In the genomic region with DNA sequence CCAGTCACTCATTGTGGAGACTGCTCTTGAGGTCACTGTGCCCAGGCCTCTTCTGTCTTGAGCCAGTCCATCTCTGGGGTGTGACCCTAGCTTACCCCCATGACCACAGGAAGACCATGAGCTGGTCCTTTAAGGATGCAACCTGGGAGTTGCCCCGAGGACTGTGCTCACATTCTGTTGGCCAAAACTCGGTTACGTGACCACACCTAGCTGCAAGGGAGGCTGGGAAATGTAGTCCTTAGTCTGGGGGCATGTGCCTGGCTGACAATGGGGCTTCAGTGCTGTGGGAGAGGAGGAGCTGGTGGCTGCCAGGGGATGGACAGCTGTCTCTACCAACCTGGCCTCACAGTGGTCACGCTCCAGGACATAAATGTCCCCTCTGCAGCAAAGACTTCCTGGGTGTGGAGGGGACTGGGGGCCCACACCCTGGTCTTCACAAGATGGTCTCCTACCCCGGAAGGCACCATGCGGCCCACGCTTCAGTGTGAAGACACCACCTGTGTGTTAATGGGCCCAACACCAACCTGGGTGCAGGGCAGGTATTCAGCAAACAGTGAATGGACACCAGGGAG, we compare ENCODE assay signal across 15 cellular contexts. TPM values are rescaled to one million over a fixed set of nuclear protein-coding genes. Genes with fewer than 3 reads are reported as not detected.
DNase-seq lines count a peak whose midpoint lies in the region; ATAC-seq and TF ChIP-seq lines count a peak whose summit lies in the region.
"Had no signal": no experiment of that assay in that cellular context is flagged by ENCODE, and none has a peak within 500 bp of the region (broad histone marks: within the 10 kb centered on the region; RNA-seq: fewer than 3 reads in every experiment).

No MANE protein-coding gene starts in this region.

- H3K4me2 ChIP-seq in GM23248 (ENCODE audit: unreplicated experiment), result no peak overlapping the region

- intact Hi-C loops in tibial artery (cut with DNase I; ENCODE audit: low total_unique reads) (no loop called here), dorsolateral prefrontal cortex (cut with DNase I) (no loop called here)

- 60 to 72% methylated on average over 7 of the region's 7 CpGs for WGBS in GM23248 (ENCODE audit: low coverage in 1 of 2, low lambda C conversion rate in 2 of 2, missing lambda C conversion rate in 2 of 2), 2 experiments

- in situ Hi-C loops in GM23248 (cut with MboI), result no loop called here

- no peak for TF ChIP-seq CTCF in fibroblast of villous mesenchyme (IDR thresholded peaks at IDR 0.05; ENCODE audit: insufficient read depth, low read depth, low read length)
- no peak for TF ChIP-seq CTCF in tibial artery (IDR thresholded peaks at IDR 0.05)
- no peak for TF ChIP-seq CTCF in dorsolateral prefrontal cortex (IDR thresholded peaks at IDR 0.05 in 54 of 56, conservative IDR thresholded peaks at IDR 0.05 in 2 of 56; ENCODE audit: low read depth in 1 of 56, partially characterized antibody in 56 of 56)

- no peaks in the 10 kb centered on the region for H3F3A ChIP-seq in GM23248 (ENCODE audit: insufficient read depth)

- no peak overlapping the region for H3K9ac ChIP-seq in GM23248

- no peaks in the 10 kb centered on the region for H3K79me2 ChIP-seq in GM23248 (ENCODE audit: insufficient read depth)

- no peaks in the 10 kb centered on the region for H3K9me2 ChIP-seq in GM23248 (ENCODE audit: insufficient read depth)

- H3K36me3 ChIP-seq in GM23248 (ENCODE audit: low read depth) (no peaks in the 10 kb centered on the region), tibial artery (no peaks in the 10 kb centered on the region)
- H3K36me3 ChIP-seq: ovary, SJSA1, upper lobe of left lung had no signal

- H3K4me3 ChIP-seq in GM23248 (no peak overlapping the region), fibroblast of villous mesenchyme (ENCODE audit: low read depth, low read length) (no peak overlapping the region), tibial artery (no peak overlapping the region), dorsolateral prefrontal cortex (no peak overlapping the region)
- H3K4me3 ChIP-seq: ovary, SJSA1, upper lobe of left lung had no signal

- peak; percentile 45 for DNase-seq in DMS 273 (lab: John Stamatoyannopoulos, UW; ENCODE audit: unreplicated experiment)
- DNase-seq in GM23248, result peak; percentile 29
- peak; percentile 43 for DNase-seq in RPMI7951 (ENCODE audit: low read depth)
- peak; percentile 5 for DNase-seq in fibroblast of villous mesenchyme (ENCODE audit: low read depth)
- DNase-seq in tibial artery, result no peak
- no peak for DNase-seq in cerebellum (ENCODE audit: low spot score)
- no peak for DNase-seq in dorsolateral prefrontal cortex
- DNase-seq: COR-L47; NCI-H1436; ovary; stimulated activated CD4-positive, alpha-beta T cell treated with anti-CD3 and anti-CD28 coated beads, Interleukin-4, amount 100 ng/mL, for 1 hour; upper lobe of left lung had no signal

- H3K27ac ChIP-seq in GM23248 (no peak overlapping the region), tibial artery (no peak overlapping the region), dorsolateral prefrontal cortex (no peak overlapping the region)
- H3K27ac ChIP-seq: ovary, SJSA1, upper lobe of left lung had no signal

- ATAC-seq in HG03135 (IDR thresholded peaks at IDR 0.05; ENCODE audit: unreplicated experiment), result no peak

- no peaks in the 10 kb centered on the region for H3K4me1 ChIP-seq in GM23248 (ENCODE audit: insufficient read depth)
- H3K4me1 ChIP-seq in tibial artery, result no peaks in the 10 kb centered on the region
- H3K4me1 ChIP-seq: SJSA1, upper lobe of left lung had no signal

- no peaks in the 10 kb centered on the region for H4K20me1 ChIP-seq in GM23248 (ENCODE audit: insufficient read depth)

- H3K9me3 ChIP-seq in GM23248 (ENCODE audit: low read depth) (no peaks in the 10 kb centered on the region), tibial artery (peaks cover 0 to 9% (median 7%) of the 10 kb centered on the region in 3 donors)
- H3K9me3 ChIP-seq: SJSA1, upper lobe of left lung had no signal

- no peak overlapping the region for H2AFZ ChIP-seq in GM23248

- peaks cover 31% of the 10 kb centered on the region for H3K27me3 ChIP-seq in GM23248 (replicated peaks; ENCODE audit: insufficient read depth)
- H3K27me3 ChIP-seq in tibial artery, result peaks cover 0 to 73% of the 10 kb centered on the region in 2 donors
- H3K27me3 ChIP-seq in dorsolateral prefrontal cortex, result peaks cover 0 to 12% (median 0%) of the 10 kb centered on the region in 45 donors
- H3K27me3 ChIP-seq: ovary, upper lobe of left lung had no signal

RNA-seq across cellular contexts. Expression of a gene that starts 55.4 kb away (rescaled TPM):
- not detected in 2 replicates for total RNA-seq in GM23248 (2014; rRNA removed; shearing (Covaris generic))
- polyA plus RNA-seq in GM23248 (2016; fragmentation: Nextera tagmentation; extraction: Ambion mirVana), result not detected in 2 replicates
- total RNA-seq in RPMI7951 (2014; rRNA removed; shearing (Covaris generic)), result not detected in 2 replicates
- not detected in 2 replicates for total RNA-seq in fibroblast of villous mesenchyme
- total RNA-seq in cerebellum, result 21.4 TPM
- 100 to 1,000 TPM in 114 of 120 experiments, 10 to 100 TPM in 6; 37.8 to 246 (median 142) TPM for total RNA-seq in dorsolateral prefrontal cortex
- total RNA-seq: fibroblast of lung had no signal

Comparison
In these comparisons a context has a peak if more than half of its experiments do, and no peak if none do; other contexts are left out.
1. DNase-seq: peak in DMS 273 (single experiment), GM23248 (single experiment), RPMI7951 (single experiment) and fibroblast of villous mesenchyme (single experiment); none in tibial artery (0 of 2), cerebellum (single experiment) and dorsolateral prefrontal cortex (0 of 10).
2. RNA of a gene that starts 55.4 kb away (total RNA-seq): 37.8 to 246 TPM in dorsolateral prefrontal cortex and 21.4 TPM in cerebellum (single experiment); not detected in GM23248, not detected in RPMI7951 and not detected in fibroblast of villous mesenchyme; every median in the first group is over 10 times any median in the second.